8 cellular contexts compared by ENCODE assay signal in genomic region chr20:4108495-4109306, GRCh38. TPM values are rescaled to one million over a fixed set of nuclear protein-coding genes. Genes with fewer than 3 reads are reported as not detected.
A peak's percentile ranks its signal among the peaks of the same experiment; 100 is the strongest.
DNase-seq lines count a peak whose midpoint lies in the region; ATAC-seq and TF ChIP-seq lines count a peak whose summit lies in the region.

No MANE protein-coding gene starts in this region.

- no peaks in the 10 kb centered on the region for H3K9me3 ChIP-seq in CD4-positive, alpha-beta T cell (ENCODE audit: control insufficient read depth, low read length)
- no peaks in the 10 kb centered on the region for H3K9me3 ChIP-seq in adipocyte (ENCODE audit: control insufficient read depth, low read length)
- no peaks in the 10 kb centered on the region for H3K9me3 ChIP-seq in right atrium auricular region

- H3K36me3 ChIP-seq in adipocyte (ENCODE audit: control insufficient read depth, insufficient read depth, low read length, severe bottlenecking) = no peaks in the 10 kb centered on the region
- H3K36me3 ChIP-seq in right atrium auricular region = no peaks in the 10 kb centered on the region

- peak overlapping the region; percentile 65 for H3K9ac ChIP-seq in adipocyte (ENCODE audit: low read length)

- H3K27me3 ChIP-seq in CD4-positive, alpha-beta T cell (ENCODE audit: control insufficient read depth, insufficient read depth, low read length) = peaks cover 4% of the 10 kb centered on the region
- no peaks in the 10 kb centered on the region for H3K27me3 ChIP-seq in adipocyte (replicated peaks; ENCODE audit: control insufficient read depth, insufficient read depth, low read length)
- no peaks in the 10 kb centered on the region for H3K27me3 ChIP-seq in right atrium auricular region

- H3K4me1 Mint-ChIP-seq in CD4-positive, alpha-beta T cell (ENCODE audit: low read depth) = peaks cover 6% of the 10 kb centered on the region

- H3K4me3 Mint-ChIP-seq in CD4-positive, alpha-beta T cell = no peak overlapping the region

- no peak overlapping the region for H3K27ac Mint-ChIP-seq in CD4-positive, alpha-beta T cell

- POLR2A ChIA-PET in CD4-positive, alpha-beta T cell (lab: Charles Lee) = no interaction called here

- peak; percentile 81 for ATAC-seq in CD4-positive, alpha-beta T cell (ENCODE audit: poor library complexity)
- peak; percentile 59 for ATAC-seq in GM21447 (IDR thresholded peaks at IDR 0.05; ENCODE audit: unreplicated experiment)
- no peak for ATAC-seq in GM19328 (IDR thresholded peaks at IDR 0.05; ENCODE audit: unreplicated experiment)

- DNase-seq in CD4-positive, alpha-beta T cell = peak; percentile 33 to 58 (median 42)
- peak; percentile 74 for DNase-seq in NCI-H1436 (lab: John Stamatoyannopoulos, UW)
- peak; percentile 56 to 83 for DNase-seq in SW 1271 (lab: John Stamatoyannopoulos, UW)
- DNase-seq in adipocyte (ENCODE audit: low read depth) = peak; percentile 92
- peak; percentile 68 for DNase-seq in right atrium auricular region (ENCODE audit: low spot score)
- peak; percentile 84 for DNase-seq in retina

- H3K4me3 ChIP-seq in adipocyte (ENCODE audit: low read length) (no peak overlapping the region), right atrium auricular region (no peak overlapping the region)

- H3K9me3 Mint-ChIP-seq in CD4-positive, alpha-beta T cell = no peaks in the 10 kb centered on the region

- CTCF ChIA-PET in CD4-positive, alpha-beta T cell (lab: Charles Lee) = interaction anchor here (0.6 to 1.3 kb wide), 3 partner anchors 11 to 82 kb away, joined by 3 to 4 read pairs (median 3); no protein-coding TSS in a partner anchor

- intact Hi-C loops in CD4-positive, alpha-beta T cell (cut with DNase I, micrococcal nuclease) = loop anchor here (1.0 to 5.0 kb wide), 3 partner anchors 484 to 614 kb away; partner anchors contain the start of gene PRND (in 1 of the 2)

- no peaks in the 10 kb centered on the region for H3K36me3 Mint-ChIP-seq in CD4-positive, alpha-beta T cell (ENCODE audit: low read depth)

- H3K27ac ChIP-seq in CD4-positive, alpha-beta T cell (ENCODE audit: low read depth, low read length) = no peak overlapping the region
- no peak overlapping the region for H3K27ac ChIP-seq in right atrium auricular region

- peaks cover 16% of the 10 kb centered on the region for H3K27me3 Mint-ChIP-seq in CD4-positive, alpha-beta T cell

- TF ChIP-seq CTCF in CD4-positive, alpha-beta T cell (IDR thresholded peaks at IDR 0.05) = peak; percentile 90
- peak; percentile 90 to 98 for TF ChIP-seq CTCF in right atrium auricular region (IDR thresholded peaks at IDR 0.05)

- H3K4me1 ChIP-seq in adipocyte (ENCODE audit: control insufficient read depth, insufficient read depth, low read length) = no peaks in the 10 kb centered on the region
- peaks cover 0 to 13% of the 10 kb centered on the region in 2 donors for H3K4me1 ChIP-seq in right atrium auricular region

RNA-seq across cellular contexts. Expression of gene SMOX, which starts 39.9 kb away (rescaled TPM):
- total RNA-seq in CD4-positive, alpha-beta T cell = 1 to 10 TPM; 1.0 to 2.4 TPM
- total RNA-seq in right atrium auricular region = 1 to 10 TPM; 5.2 to 6.6 TPM

Comparison
In these comparisons a context has a peak if more than half of its experiments do, and no peak if none do; other contexts are left out.
1. DNase-seq: peak in every context shown above with its lines; median percentile 92 in adipocyte; 84 in retina; 74 in NCI-H1436; 70 in SW 1271; 68 in right atrium auricular region; 42 in CD4-positive, alpha-beta T cell.